ENCODE assay signal across 23 cellular contexts in genomic region chr4:155944516-155944915, GRCh38. TPM values are rescaled to one million over a fixed set of nuclear protein-coding genes. Genes with fewer than 3 reads are reported as not detected.
"Had no signal": no experiment of that assay in that cellular context is flagged by ENCODE, and none has a peak within 500 bp of the region (broad histone marks: within the 10 kb centered on the region; RNA-seq: fewer than 3 reads in every experiment).

No MANE protein-coding gene starts in this region.

- H3K27me3 ChIP-seq: ascending aorta, cardiac muscle cell, dorsolateral prefrontal cortex, hepatocyte, ovary, tibial nerve, vagina had no signal

- H3K4me3 Mint-ChIP-seq: activated naive CD4-positive, alpha-beta T cell treated with anti-CD3 and anti-CD28 coated beads for 36 hours; activated naive CD8-positive, alpha-beta T cell treated with anti-CD3 and anti-CD28 coated beads, Interleukin-2, amount 50 U/mL, for 24 hours; activated T-helper 17 cell treated with anti-CD3 and anti-CD28 coated beads, Interleukin-2, amount 50 U/mL, for 72 hours; endodermal cell; neural crest cell had no signal

- H3K27me3 Mint-ChIP-seq: activated naive CD8-positive, alpha-beta T cell treated with anti-CD3 and anti-CD28 coated beads, Interleukin-2, amount 50 U/mL, for 24 hours; activated T-helper 17 cell treated with anti-CD3 and anti-CD28 coated beads, Interleukin-2, amount 50 U/mL, for 72 hours had no signal

- H2AFZ ChIP-seq: hepatocyte had no signal

- H3K9me3 Mint-ChIP-seq: activated naive CD4-positive, alpha-beta T cell treated with anti-CD3 and anti-CD28 coated beads for 36 hours; activated naive CD8-positive, alpha-beta T cell treated with anti-CD3 and anti-CD28 coated beads, Interleukin-2, amount 50 U/mL, for 24 hours; activated T-helper 17 cell treated with anti-CD3 and anti-CD28 coated beads, Interleukin-2, amount 50 U/mL, for 72 hours; endodermal cell; neural crest cell had no signal

- H3K36me3 ChIP-seq: cardiac muscle cell, ovary had no signal

- H3K27ac Mint-ChIP-seq: activated naive CD4-positive, alpha-beta T cell treated with anti-CD3 and anti-CD28 coated beads for 36 hours; activated naive CD8-positive, alpha-beta T cell treated with anti-CD3 and anti-CD28 coated beads, Interleukin-2, amount 50 U/mL, for 24 hours; activated T-helper 17 cell treated with anti-CD3 and anti-CD28 coated beads, Interleukin-2, amount 50 U/mL, for 72 hours; endodermal cell had no signal

- DNase-seq: activated CD4-positive, alpha-beta T cell treated with anti-CD3 and anti-CD28 coated beads for 1 hour; activated CD4-positive, alpha-beta T cell treated with anti-CD3 and anti-CD28 coated beads, Interleukin-2, amount 50 U/mL, for 4 hours; activated naive CD4-positive, alpha-beta T cell treated with anti-CD3 and anti-CD28 coated beads for 36 hours; activated naive CD8-positive, alpha-beta T cell treated with anti-CD3 and anti-CD28 coated beads, Interleukin-2, amount 50 U/mL, for 24 hours; dorsolateral prefrontal cortex; endodermal cell; erythroblast; ovary; stimulated activated CD4-positive, alpha-beta T cell treated with anti-CD3 and anti-CD28 coated beads, Interleukin-15, amount 100 ng/mL, for 24 hours; stimulated activated CD4-positive, alpha-beta T cell treated with anti-CD3 and anti-CD28 coated beads, Interleukin-4, amount 100 ng/mL, for 24 hours; stimulated activated CD8-positive, alpha-beta memory T cell treated with anti-CD3 and anti-CD28 coated beads, Interleukin-4, amount 100 ng/mL, for 48 hours; stimulated activated naive CD4-positive, alpha-beta T cell treated with Interleukin-2 at 50 U/mL for 16 hours; substantia nigra; T-helper 9 cell had no signal

- H3K27ac ChIP-seq: ascending aorta, cardiac muscle cell, dorsolateral prefrontal cortex, hepatocyte, ovary, tibial nerve, vagina had no signal

- H3K4me1 Mint-ChIP-seq: activated naive CD8-positive, alpha-beta T cell treated with anti-CD3 and anti-CD28 coated beads, Interleukin-2, amount 50 U/mL, for 24 hours; activated T-helper 17 cell treated with anti-CD3 and anti-CD28 coated beads, Interleukin-2, amount 50 U/mL, for 72 hours; neural crest cell had no signal

- H3K9me3 ChIP-seq: ascending aorta, ovary, tibial nerve, vagina had no signal

- H3K4me1 ChIP-seq: ascending aorta, tibial nerve, vagina had no signal

- H3K4me3 ChIP-seq: ascending aorta, cardiac muscle cell, dorsolateral prefrontal cortex, hepatocyte, ovary, tibial nerve, vagina had no signal

RNA-seq across cellular contexts. Expression of gene TDO2, which starts 41.0 kb away (rescaled TPM):
- total RNA-seq: activated naive CD4-positive, alpha-beta T cell treated with anti-CD3 and anti-CD28 coated beads for 36 hours; activated T-helper 17 cell treated with anti-CD3 and anti-CD28 coated beads, Interleukin-2, amount 50 U/mL, for 72 hours; endodermal cell; kidney epithelial cell; neural crest cell; skeletal muscle tissue; tibial nerve; vagina had no signal
